In genomic region chr10:58104419-58104818, GRCh38 we compare ENCODE assay signal across 17 cellular contexts.
DNase-seq lines count a peak whose midpoint lies in the region; ATAC-seq and TF ChIP-seq lines count a peak whose summit lies in the region.
"Had no signal": no experiment of that assay in that cellular context is flagged by ENCODE, and none has a peak within 500 bp of the region (broad histone marks: within the 10 kb centered on the region; RNA-seq: fewer than 3 reads in every experiment).

No MANE protein-coding gene starts in this region.

- ATAC-seq in sciatic nerve (peak; percentile 56), HG03135 (IDR thresholded peaks at IDR 0.05; ENCODE audit: unreplicated experiment) (no peak)
- ATAC-seq in activated naive CD4-positive, alpha-beta T cell treated with anti-CD3 and anti-CD28 coated beads, Interleukin-2, amount 50 U/mL, for 72 hours = no peak
- ATAC-seq: HCT116 had no signal

- peak; percentile 3 for TF ChIP-seq CTCF in epithelial cell of esophagus (IDR thresholded peaks at IDR 0.05; ENCODE audit: insufficient read depth, low read depth, low read length, missing control alignments)

- no peaks in the 10 kb centered on the region for H3K27me3 ChIP-seq in MG63

- H3K36me3 ChIP-seq in MG63 = no peaks in the 10 kb centered on the region

- H3K27me3 Mint-ChIP-seq in activated CD4-positive, alpha-beta memory T cell treated with anti-CD3 and anti-CD28 coated beads for 36 hours = peaks cover 1% of the 10 kb centered on the region

- H3K4me3 ChIP-seq in MG63 = no peak overlapping the region
- H3K4me3 ChIP-seq in epithelial cell of esophagus (ENCODE audit: low read length) = no peak overlapping the region

- peak; percentile 10 for DNase-seq in Ammon's horn (ENCODE audit: low spot score)
- DNase-seq in MG63 = peak; percentile 77
- no peak for DNase-seq in epithelial cell of esophagus (ENCODE audit: low read depth)
- DNase-seq in sciatic nerve (ENCODE audit: low spot score) = no peak
- no peak for DNase-seq in activated CD4-positive, alpha-beta memory T cell treated with anti-CD3 and anti-CD28 coated beads for 36 hours
- no peak for DNase-seq in KG1 (lab: John Stamatoyannopoulos, UW)
- no peak for DNase-seq in activated naive CD4-positive, alpha-beta T cell treated with anti-CD3 and anti-CD28 coated beads, Interleukin-2, amount 50 U/mL, for 72 hours (ENCODE audit: low spot score in 2 of 2)
- DNase-seq: ACHN; Calu3; CD4-positive, alpha-beta memory T cell; DMS53; KBM-7; NCI-H1048; NCI-H2081 treated with DMSO at 0.1 percent for 48 hours; NCI-H510A treated with DMSO at 0.1 percent for 48 hours had no signal

- H3K4me1 Mint-ChIP-seq in activated CD4-positive, alpha-beta memory T cell treated with anti-CD3 and anti-CD28 coated beads for 36 hours (ENCODE audit: low read depth) = no peaks in the 10 kb centered on the region
- H3K4me1 Mint-ChIP-seq: CD4-positive, alpha-beta memory T cell had no signal

- intact Hi-C loops in sciatic nerve (cut with DNase I) = no loop called here
- intact Hi-C loops in activated CD4-positive, alpha-beta memory T cell treated with anti-CD3 and anti-CD28 coated beads for 36 hours (cut with micrococcal nuclease) = no loop called here

- CTCF ChIA-PET in activated CD4-positive, alpha-beta memory T cell treated with anti-CD3 and anti-CD28 coated beads for 36 hours (lab: Charles Lee) = no interaction called here

- no peak overlapping the region for H3K27ac Mint-ChIP-seq in activated CD4-positive, alpha-beta memory T cell treated with anti-CD3 and anti-CD28 coated beads for 36 hours
- H3K27ac Mint-ChIP-seq in activated naive CD4-positive, alpha-beta T cell treated with anti-CD3 and anti-CD28 coated beads, Interleukin-2, amount 50 U/mL, for 72 hours = no peak overlapping the region
- H3K27ac Mint-ChIP-seq: CD4-positive, alpha-beta memory T cell had no signal

- no peaks in the 10 kb centered on the region for H3K9me3 Mint-ChIP-seq in activated CD4-positive, alpha-beta memory T cell treated with anti-CD3 and anti-CD28 coated beads for 36 hours
- H3K9me3 Mint-ChIP-seq in activated naive CD4-positive, alpha-beta T cell treated with anti-CD3 and anti-CD28 coated beads, Interleukin-2, amount 50 U/mL, for 72 hours = no peaks in the 10 kb centered on the region

- POLR2A ChIA-PET in activated CD4-positive, alpha-beta memory T cell treated with anti-CD3 and anti-CD28 coated beads for 36 hours (lab: Charles Lee) = no interaction called here

- H3K9me3 ChIP-seq in MG63 = no peaks in the 10 kb centered on the region

- H3K4me3 Mint-ChIP-seq in activated CD4-positive, alpha-beta memory T cell treated with anti-CD3 and anti-CD28 coated beads for 36 hours = no peak overlapping the region
- H3K4me3 Mint-ChIP-seq: CD4-positive, alpha-beta memory T cell had no signal

- no peaks in the 10 kb centered on the region for H3K36me3 Mint-ChIP-seq in activated CD4-positive, alpha-beta memory T cell treated with anti-CD3 and anti-CD28 coated beads for 36 hours
- H3K36me3 Mint-ChIP-seq in activated naive CD4-positive, alpha-beta T cell treated with anti-CD3 and anti-CD28 coated beads, Interleukin-2, amount 50 U/mL, for 72 hours = no peaks in the 10 kb centered on the region
- H3K36me3 Mint-ChIP-seq: CD4-positive, alpha-beta memory T cell had no signal

Comparison
In these comparisons a context has a peak if more than half of its experiments do, and no peak if none do; other contexts are left out.
1. DNase-seq: peak in Ammon's horn (single experiment) and MG63 (single experiment); none in epithelial cell of esophagus (single experiment), sciatic nerve (single experiment), activated CD4-positive, alpha-beta memory T cell treated with anti-CD3 and anti-CD28 coated beads for 36 hours (single experiment), KG1 (single experiment) and activated naive CD4-positive, alpha-beta T cell treated with anti-CD3 and anti-CD28 coated beads, Interleukin-2, amount 50 U/mL, for 72 hours (0 of 2).